In the genomic region with DNA sequence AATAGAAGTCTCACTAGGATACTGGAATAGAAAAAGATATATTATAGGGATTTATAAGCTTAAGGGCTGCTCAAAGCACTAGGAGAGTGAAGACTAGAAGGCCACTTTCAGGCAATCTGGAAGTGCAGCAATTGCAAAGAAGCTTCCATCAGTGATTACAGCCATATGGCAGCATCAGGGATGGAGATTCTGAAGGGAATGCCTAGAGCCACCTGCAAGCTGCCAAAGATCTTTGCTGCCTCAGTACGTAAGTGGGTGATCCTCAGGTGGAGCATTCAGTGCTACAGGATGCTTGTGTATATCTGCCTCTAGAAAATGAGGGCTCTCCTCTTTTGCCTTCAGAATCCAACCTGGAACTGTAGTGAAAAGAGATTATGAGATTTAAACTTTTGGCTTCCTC, we compare ENCODE assay signal across 21 cellular contexts.
"Had no signal": no experiment of that assay in that cellular context is flagged by ENCODE, and none has a peak within 500 bp of the region (broad histone marks: within the 10 kb centered on the region; RNA-seq: fewer than 3 reads in every experiment).

No MANE protein-coding gene starts in this region.

- H3K4me1 Mint-ChIP-seq: activated B cell treated with CpG ODN at 0.5 μM for 24 hours; activated CD4-positive, alpha-beta T cell treated with anti-CD3 and anti-CD28 coated beads for 36 hours; activated naive CD8-positive, alpha-beta T cell treated with anti-CD3 and anti-CD28 coated beads for 36 hours; naive thymus-derived CD8-positive, alpha-beta T cell had no signal

- H3K27me3 Mint-ChIP-seq: activated B cell treated with CpG ODN at 0.5 μM for 24 hours; activated CD4-positive, alpha-beta T cell treated with anti-CD3 and anti-CD28 coated beads for 36 hours; activated naive CD8-positive, alpha-beta T cell treated with anti-CD3 and anti-CD28 coated beads for 36 hours; naive thymus-derived CD8-positive, alpha-beta T cell had no signal

- FAIRE-seq: bronchial epithelial cell, kidney had no signal

- H3K4me1 ChIP-seq: heart left ventricle, prostate gland, upper lobe of left lung had no signal

- H3K27ac Mint-ChIP-seq: activated B cell treated with CpG ODN at 0.5 μM for 24 hours; activated CD4-positive, alpha-beta T cell treated with anti-CD3 and anti-CD28 coated beads for 36 hours; activated naive CD8-positive, alpha-beta T cell treated with anti-CD3 and anti-CD28 coated beads for 36 hours; activated T-helper 2 cell treated with anti-CD3 and anti-CD28 coated beads, Interferon-gamma antibody, Interleukin-2, Interleukin-4, amounts not matched to agents 10 μg/mL and 5 μg/mL and 100 μg/mL, durations not matched to agents 14 hours and 24 hours and 36 hours; naive thymus-derived CD8-positive, alpha-beta T cell had no signal

- H3K4me3 ChIP-seq: heart left ventricle, neural progenitor cell, prostate gland, upper lobe of left lung had no signal

- H3K27ac ChIP-seq: epithelial cell of prostate, heart left ventricle, neural progenitor cell, prostate gland, upper lobe of left lung had no signal

- H3K4me2 ChIP-seq: neural progenitor cell had no signal

- ATAC-seq: activated CD4-positive, alpha-beta T cell treated with anti-CD3 and anti-CD28 coated beads for 36 hours; activated T-cell treated with anti-CD3 and anti-CD28 coated beads, Interleukin-2, amount 50 U/mL, for 4 hours; heart left ventricle; left lobe of liver; naive thymus-derived CD8-positive, alpha-beta T cell had no signal

- DNase-seq: activated B cell treated with CpG ODN at 0.5 μM for 24 hours; activated CD4-positive, alpha-beta T cell treated with anti-CD3 and anti-CD28 coated beads for 36 hours; activated CD4-positive, alpha-beta T cell treated with anti-CD3 and anti-CD28 coated beads, Interleukin-2, amount 50 U/mL, for 48 hours; activated CD8-positive, alpha-beta memory T cell treated with anti-CD3 and anti-CD28 coated beads, Interleukin-2, amount 50 U/mL, for 48 hours; activated naive CD4-positive, alpha-beta T cell; activated naive CD8-positive, alpha-beta T cell treated with anti-CD3 and anti-CD28 coated beads for 36 hours; activated T-cell treated with anti-CD3 and anti-CD28 coated beads, Interleukin-2, amount 50 U/mL, for 4 hours; heart left ventricle; kidney; naive thymus-derived CD8-positive, alpha-beta T cell; stimulated activated CD4-positive, alpha-beta T cell treated with anti-CD3 and anti-CD28 coated beads, Interleukin-4, amount 100 ng/mL, for 24 hours; stimulated activated naive CD4-positive, alpha-beta T cell treated with Interleukin-2 at 50 U/mL for 16 hours; T-helper 1 cell; T-helper 9 cell; upper lobe of left lung had no signal

- H3K27me3 ChIP-seq: heart left ventricle, neural progenitor cell, upper lobe of left lung had no signal

- H2AFZ ChIP-seq: neural progenitor cell had no signal

- H3K36me3 ChIP-seq: heart left ventricle, neural progenitor cell, prostate gland, upper lobe of left lung had no signal

- H3K9me3 Mint-ChIP-seq: activated B cell treated with CpG ODN at 0.5 μM for 24 hours; activated T-cell treated with anti-CD3 and anti-CD28 coated beads, Interleukin-2, amount 50 U/mL, for 4 hours; activated T-helper 2 cell treated with anti-CD3 and anti-CD28 coated beads, Interferon-gamma antibody, Interleukin-2, Interleukin-4, amounts not matched to agents 10 μg/mL and 5 μg/mL and 100 μg/mL, durations not matched to agents 14 hours and 24 hours and 36 hours had no signal

- H3K4me3 Mint-ChIP-seq: activated B cell treated with CpG ODN at 0.5 μM for 24 hours; activated CD4-positive, alpha-beta T cell treated with anti-CD3 and anti-CD28 coated beads for 36 hours; activated naive CD8-positive, alpha-beta T cell treated with anti-CD3 and anti-CD28 coated beads for 36 hours; activated T-cell treated with anti-CD3 and anti-CD28 coated beads, Interleukin-2, amount 50 U/mL, for 4 hours; naive thymus-derived CD8-positive, alpha-beta T cell; neural progenitor cell had no signal

- H3K36me3 Mint-ChIP-seq: activated naive CD8-positive, alpha-beta T cell treated with anti-CD3 and anti-CD28 coated beads for 36 hours; naive thymus-derived CD8-positive, alpha-beta T cell; neural progenitor cell had no signal
